In the genomic region with DNA sequence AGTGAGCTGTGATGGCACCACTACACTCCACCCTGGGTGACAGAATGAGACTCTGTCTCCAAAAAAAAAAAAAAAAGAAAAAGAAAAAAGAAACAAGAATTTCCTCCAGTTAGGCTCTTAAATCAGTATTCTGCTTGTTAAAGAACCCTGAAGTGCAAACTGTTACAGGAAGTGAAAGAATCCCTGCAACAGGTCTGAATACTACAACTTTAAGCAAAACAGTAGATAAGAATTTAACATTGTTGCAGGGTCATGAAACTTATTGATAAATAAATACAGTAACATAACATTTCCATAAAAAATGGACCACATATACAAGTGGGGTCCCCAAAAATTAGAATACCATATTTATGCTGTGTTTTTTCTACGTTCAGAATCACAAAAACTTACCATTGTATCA, we compare ENCODE assay signal across 19 cellular contexts. TPM values are rescaled to one million over a fixed set of nuclear protein-coding genes. Genes with fewer than 3 reads are reported as not detected.
DNase-seq lines count a peak whose midpoint lies in the region; ATAC-seq, FAIRE-seq and TF ChIP-seq lines count a peak whose summit lies in the region.
"Had no signal": no experiment of that assay in that cellular context is flagged by ENCODE, and none has a peak within 500 bp of the region (broad histone marks: within the 10 kb centered on the region; RNA-seq: fewer than 3 reads in every experiment).

No MANE protein-coding gene starts in this region.

- POLR2A ChIA-PET in GM12878 (lab: Charles Lee) (interaction anchor here (0.6 kb wide), 1 partner anchor 415 kb away, joined by 3 read pairs; no protein-coding TSS in a partner anchor), HEK293T (lab: Yijun Ruan, JAX) (no interaction called here)

- H3K36me3 ChIP-seq in GM12878 (ENCODE audit: control insufficient read depth in 2 of 2, insufficient read depth in 2 of 2, low read length in 1 of 2) (peaks cover 0 to 8% of the 10 kb centered on the region in 2 experiments; a peak in 2 of 4 replicates), esophagus muscularis mucosa (no peaks in the 10 kb centered on the region)

- peaks cover 45% of the 10 kb centered on the region for H3K79me2 ChIP-seq in GM12878 (ENCODE audit: control insufficient read depth, insufficient read depth, low read length)

- ATAC-seq in GM12878 (peak; percentile 42), GM18498 (IDR thresholded peaks at IDR 0.05; ENCODE audit: unreplicated experiment) (no peak)
- ATAC-seq in stimulated activated memory B cell treated with anti-CD40 and anti-IgM and Interleukin-4, amounts not matched to agents 10 μg/mL and 1 μg/mL and 100 μg/mL, for 72 hours, result no peak

- TF ChIP-seq EP300 in GM12878 (IDR thresholded peaks at IDR 0.05; ENCODE audit: borderline replicate concordance in 1 of 2, control insufficient read depth in 1 of 2, low read depth in 2 of 2, low read length in 2 of 2) (no peak), esophagus muscularis mucosa (IDR thresholded peaks at IDR 0.05) (no peak)

- DNase-seq in CD1c-positive myeloid dendritic cell (ENCODE audit: extremely low spot score), result peak; percentile 10
- no peak for DNase-seq in GM12878 (ENCODE audit: low read depth, low spot score)
- no peak for DNase-seq in HEK293T (ENCODE audit: extremely low spot score)
- DNase-seq in esophagus muscularis mucosa (ENCODE audit: extremely low spot score), result no peak
- DNase-seq: ACHN; CD4-positive, alpha-beta memory T cell; DMS153; DMS79; GDM1; H9; IMR-90; KBM-7 had no signal

- no peak for TF ChIP-seq CTCF in GM12878 (IDR thresholded peaks at IDR 0.05 in 2 of 3, conservative IDR thresholded peaks at IDR 0.05 in 1 of 3; ENCODE audit: control insufficient read depth in 2 of 3, extremely low read depth in 1 of 3, insufficient read depth in 1 of 3, low read depth in 3 of 3, low read length in 3 of 3)
- TF ChIP-seq CTCF in esophagus muscularis mucosa (IDR thresholded peaks at IDR 0.05), result no peak

- no peak for TF ChIP-seq RAD21 in GM12878 (IDR thresholded peaks at IDR 0.05; ENCODE audit: insufficient read depth, low read depth, low read length)

- no peaks in the 10 kb centered on the region for H4K20me1 ChIP-seq in GM12878 (ENCODE audit: control insufficient read depth, insufficient read depth)

- H3K9me3 Mint-ChIP-seq in IgD-negative memory B cell, result peaks cover 4 to 18% (median 9%) of the 10 kb centered on the region in 3 donors
- peaks cover 10% of the 10 kb centered on the region for H3K9me3 Mint-ChIP-seq in stimulated activated memory B cell treated with anti-CD40 and anti-IgM and Interleukin-4, amounts not matched to agents 10 μg/mL and 1 μg/mL and 100 μg/mL, for 72 hours

- H3K9ac ChIP-seq in GM12878 (ENCODE audit: control insufficient read depth, insufficient read depth, low read length), result no peak overlapping the region

- in situ Hi-C loops in GM12878 (cut with MboI), result no loop called here

- no peak overlapping the region for H3K4me2 ChIP-seq in GM12878 (ENCODE audit: control insufficient read depth, insufficient read depth)

- CTCF ChIA-PET in GM12878 (lab: Yijun Ruan, JAX), result interaction anchor here (1.1 kb wide), 1 partner anchor 71 kb away, joined by 4 read pairs; no protein-coding TSS in a partner anchor
- CTCF ChIA-PET in HEK293T (lab: Yijun Ruan, JAX), result interaction anchor here (0.5 kb wide), 1 partner anchor 28 kb away, joined by 7 read pairs; no protein-coding TSS in a partner anchor

- no peaks in the 10 kb centered on the region for H3K27me3 Mint-ChIP-seq in IgD-negative memory B cell
- no peaks in the 10 kb centered on the region for H3K27me3 Mint-ChIP-seq in stimulated activated memory B cell treated with anti-CD40 and anti-IgM and Interleukin-4, amounts not matched to agents 10 μg/mL and 1 μg/mL and 100 μg/mL, for 72 hours
- H3K27me3 Mint-ChIP-seq: CD4-positive, alpha-beta memory T cell had no signal

- peak overlapping the region in 2 of 3 donors; percentile 31 to 74 for H3K27ac Mint-ChIP-seq in IgD-negative memory B cell
- peak overlapping the region; percentile 37 for H3K27ac Mint-ChIP-seq in stimulated activated memory B cell treated with anti-CD40 and anti-IgM and Interleukin-4, amounts not matched to agents 10 μg/mL and 1 μg/mL and 100 μg/mL, for 72 hours
- H3K27ac Mint-ChIP-seq: CD4-positive, alpha-beta memory T cell; H9 had no signal

- WGBS in GM12878 (ENCODE audit: insufficient coverage, insufficient replicate concordance, low lambda C conversion rate, missing lambda C conversion rate), result 93% methylated on average over 1 of the region's 1 CpG
- WGBS in esophagus muscularis mucosa, result 91% methylated on average over 1 of the region's 1 CpG

- H3K4me1 ChIP-seq in GM12878 (ENCODE audit: control insufficient read depth, insufficient read depth, low read length), result no peaks in the 10 kb centered on the region
- H3K4me1 ChIP-seq in esophagus muscularis mucosa, result no peaks in the 10 kb centered on the region

- no peak for FAIRE-seq in GM12878 (lab: Jason Lieb, UNC)
- FAIRE-seq: GM19239, H1 had no signal

- intact Hi-C loops in GM12878 (cut with micrococcal nuclease; ENCODE audit: unreplicated experiment), result no loop called here
- intact Hi-C loops in esophagus muscularis mucosa (cut with DNase I), result no loop called here

- no peak overlapping the region for H2AFZ ChIP-seq in GM12878 (ENCODE audit: control insufficient read depth, low read depth, low read length)

- H3K4me1 Mint-ChIP-seq in IgD-negative memory B cell, result peaks cover 38 to 47% (median 38%) of the 10 kb centered on the region in 3 donors
- peaks cover 55% of the 10 kb centered on the region for H3K4me1 Mint-ChIP-seq in stimulated activated memory B cell treated with anti-CD40 and anti-IgM and Interleukin-4, amounts not matched to agents 10 μg/mL and 1 μg/mL and 100 μg/mL, for 72 hours

- no peak overlapping the region for H3K27ac ChIP-seq in GM12878 (ENCODE audit: control insufficient read depth, insufficient read depth)
- no peak overlapping the region for H3K27ac ChIP-seq in esophagus muscularis mucosa (replicated peaks in 1 of 4)
- H3K27ac ChIP-seq: C4-2B, HL-60 had no signal

- H3K4me3 ChIP-seq in GM12878 (no peak overlapping the region), esophagus muscularis mucosa (no peak overlapping the region)

- H3K9me3 ChIP-seq in GM12878 (replicated peaks; ENCODE audit: control insufficient read depth, insufficient read depth, low read length) (peaks cover 1% of the 10 kb centered on the region), esophagus muscularis mucosa (no peaks in the 10 kb centered on the region)

- no peak for TF ChIP-seq POLR2A in GM12878 (IDR thresholded peaks at IDR 0.05; ENCODE audit: low read depth, low read length)
- TF ChIP-seq POLR2A in esophagus muscularis mucosa (IDR thresholded peaks at IDR 0.05; ENCODE audit: low read depth), result no peak

- SMC1A ChIA-PET in GM12878 (lab: Charles Lee; ENCODE audit: uncharacterized antibody, unreplicated experiment), result interaction anchor here (0.8 to 2.2 kb wide), 5 partner anchors 11 to 588 kb away, joined by 3 to 8 read pairs (median 5); no protein-coding TSS in a partner anchor

- RAD21 ChIA-PET in GM12878 (lab: Charles Lee; ENCODE audit: unreplicated experiment), result no interaction called here

- H3K36me3 Mint-ChIP-seq in IgD-negative memory B cell, result peaks cover 10% of the 10 kb centered on the region
- H3K36me3 Mint-ChIP-seq in stimulated activated memory B cell treated with anti-CD40 and anti-IgM and Interleukin-4, amounts not matched to agents 10 μg/mL and 1 μg/mL and 100 μg/mL, for 72 hours, result peaks cover 54% of the 10 kb centered on the region

- no TSS peak for BruUV-seq in GM12878 (replicated peaks; lab: Mats Ljungman, UMichigan)

- H3K4me3 Mint-ChIP-seq in IgD-negative memory B cell, result peak overlapping the region in 1 of 4 donors; percentile 8
- H3K4me3 Mint-ChIP-seq in stimulated activated memory B cell treated with anti-CD40 and anti-IgM and Interleukin-4, amounts not matched to agents 10 μg/mL and 1 μg/mL and 100 μg/mL, for 72 hours, result no peak overlapping the region
- H3K4me3 Mint-ChIP-seq: CD4-positive, alpha-beta memory T cell; H9 had no signal

- H3K27me3 ChIP-seq in GM12878 (replicated peaks in 1 of 2; ENCODE audit: control insufficient read depth in 2 of 2, insufficient read depth in 2 of 2, low read length in 1 of 2) (no peaks in the 10 kb centered on the region), esophagus muscularis mucosa (no peaks in the 10 kb centered on the region)

TF ChIP-seq in HEK293T, 16 proteins besides CTCF, POLR2A, EP300 and RAD21:
- no peak for TF ChIP-seq HDGF (IDR thresholded peaks at IDR 0.05; ENCODE audit: borderline replicate concordance)
- TF ChIP-seq NFRKB (IDR thresholded peaks at IDR 0.05), result no peak
- no peak for TF ChIP-seq PKNOX1 (IDR thresholded peaks at IDR 0.05)
- no peak for TF ChIP-seq CTBP1 (IDR thresholded peaks at IDR 0.05; ENCODE audit: borderline replicate concordance)
- no peak for TF ChIP-seq SUZ12 (IDR thresholded peaks at IDR 0.05)
- TF ChIP-seq SP1 (IDR thresholded peaks at IDR 0.05), result no peak

RNA-seq across cellular contexts. Expression of gene FCHSD2, which starts 35.8 kb away (rescaled TPM):
- polyA plus RNA-seq in IgD-negative memory B cell (72.1 TPM), GM12878 (2011; rRNA removed) (52.7 and 68.3 TPM in 2 replicates), GM12878 (2014; fragmentation: Illumina TruSeq; extraction: Trizol) (62.4 and 70.9 TPM in 2 replicates), GM12878 (2014; fragmentation: Nextera tagmentation; extraction: Ambion mirVana) (10 to 100 TPM; 13.2 to 15.4 TPM), GM12878 (2014; rRNA removed) (43.0 and 44.6 TPM in 2 replicates), GM12878 (2016; fragmentation: Nextera tagmentation; extraction: Ambion mirVana) (10 to 100 TPM; 58.7 to 68.4 TPM)
- 80.2 and 85.2 TPM in 2 replicates for total RNA-seq in GM12878 (2013; cell fraction: nucleolus; rRNA removed)
- total RNA-seq in GM12878 (2014; rRNA removed) (19.5 and 21.1 TPM in 2 replicates), GM12878 (2014; rRNA removed; fragmentation: Illumina TruSeq; extraction: Trizol) (39.2 and 42.5 TPM in 2 replicates), GM12878 (2021) (82.8 and 89.8 TPM in 2 replicates), esophagus muscularis mucosa (10 to 100 TPM; 20.4 to 42.4 (median 26.4) TPM)
- 26.8 TPM for polyA plus RNA-seq in GM12878 (2011; ENCODE audit: low read depth)
- 34.0 and 36.1 TPM in 2 replicates for polyA plus RNA-seq in GM12878 (2011; cell fraction: cytosol; rRNA removed)
- 55.8 and 56.5 TPM in 2 replicates for polyA plus RNA-seq in GM12878 (2011; cell fraction: nucleus; rRNA removed)
- 27.1 and 40.7 TPM in 2 replicates for polyA plus RNA-seq in GM12878 (2012)
- 46.8 and 48.8 TPM in 2 replicates for polyA minus RNA-seq in GM12878 (2011; rRNA and poly(A)+ RNA removed)
- polyA minus RNA-seq in GM12878 (2011; cell fraction: cytosol; rRNA and poly(A)+ RNA removed), result 30.5 and 31.3 TPM in 2 replicates
- 36.1 and 52.3 TPM in 2 replicates for polyA minus RNA-seq in GM12878 (2011; cell fraction: nucleus; rRNA and poly(A)+ RNA removed)
